1 cellular context compared by ENCODE assay signal in the genomic region with DNA sequence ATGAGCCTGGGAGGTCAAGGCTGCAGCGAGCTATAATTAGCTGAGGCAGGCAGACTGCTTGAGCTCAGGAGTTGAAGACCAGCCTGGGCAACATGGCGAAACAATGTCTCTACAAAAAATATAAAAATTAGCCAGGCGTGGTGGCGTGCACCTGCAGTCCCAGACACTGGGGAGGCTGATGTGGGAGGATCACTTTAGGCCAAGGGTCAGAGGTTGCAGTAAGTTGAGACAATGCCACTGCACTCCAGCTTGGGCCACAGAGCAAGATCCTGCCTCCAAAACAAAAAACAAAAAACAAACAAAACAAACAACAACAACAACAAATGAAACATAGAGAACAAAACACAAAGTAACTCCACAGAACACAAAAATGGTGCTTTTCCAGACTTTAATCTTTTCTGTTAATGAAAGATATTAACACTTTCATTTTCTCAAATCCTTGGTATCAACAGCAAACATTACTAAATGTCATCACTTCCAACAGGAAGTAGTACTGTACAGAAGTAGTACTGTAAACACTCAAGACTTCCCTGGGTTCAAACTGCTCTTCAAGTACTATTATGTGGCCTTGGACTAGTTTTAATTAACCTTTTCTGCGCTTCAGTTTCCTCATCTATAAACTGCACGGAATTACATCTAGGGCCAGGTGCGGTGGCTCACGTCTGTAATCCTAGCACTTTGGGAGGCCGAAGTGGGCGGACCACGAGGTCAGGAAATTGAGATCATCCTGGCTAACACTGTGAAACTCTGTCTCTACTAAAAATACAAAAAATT.
TF ChIP-seq lines count a peak whose summit lies in the region.

No MANE protein-coding gene starts in this region.

TF ChIP-seq in endothelial cell of umbilical vein, 7 proteins besides CTCF, POLR2A, EP300 and RAD21:
- no peak for TF ChIP-seq POLR2AphosphoS5 (IDR thresholded peaks at IDR 0.05; ENCODE audit: insufficient read depth, low read depth, low read length)
- TF ChIP-seq MYC (IDR thresholded peaks at IDR 0.05; ENCODE audit: low read depth, low read length), result no peak
- TF ChIP-seq GATA2 (IDR thresholded peaks at IDR 0.05; ENCODE audit: insufficient read depth, insufficient read length, low read depth, low read length), result no peak
- TF ChIP-seq FOS (IDR thresholded peaks at IDR 0.05; ENCODE audit: borderline replicate concordance, insufficient read depth, low read length), result no peak
- TF ChIP-seq, protein P1, sequence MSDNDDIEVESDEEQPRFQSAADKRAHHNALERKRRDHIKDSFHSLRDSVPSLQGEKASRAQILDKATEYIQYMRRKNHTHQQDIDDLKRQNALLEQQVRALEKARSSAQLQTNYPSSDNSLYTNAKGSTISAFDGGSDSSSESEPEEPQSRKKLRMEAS (IDR thresholded peaks at IDR 0.05; ENCODE audit: insufficient read depth, insufficient read length), result no peak
- TF ChIP-seq JUN (IDR thresholded peaks at IDR 0.05; ENCODE audit: borderline replicate concordance, insufficient read depth, insufficient read length, low read depth), result no peak
- TF ChIP-seq EZH2 (IDR thresholded peaks at IDR 0.05; ENCODE audit: borderline replicate concordance, low read depth, low read length, severe bottlenecking), result no peak
